In genomic region chr15:100601628-100602063, GRCh38 we compare ENCODE assay signal across 8 cellular contexts. TPM values are rescaled to one million over a fixed set of nuclear protein-coding genes. Genes with fewer than 3 reads are reported as not detected.
A peak's percentile ranks its signal among the peaks of the same experiment; 100 is the strongest.
DNase-seq lines count a peak whose midpoint lies in the region; ATAC-seq, FAIRE-seq and TF ChIP-seq lines count a peak whose summit lies in the region.

No MANE protein-coding gene starts in this region.

- no peak overlapping the region for H3K27ac Mint-ChIP-seq in CD4-positive, alpha-beta T cell

- peaks cover 16% of the 10 kb centered on the region for H3K4me1 ChIP-seq in Panc1 (ENCODE audit: control insufficient read depth, insufficient read depth, low read length)
- peaks cover 0 to 28% of the 10 kb centered on the region in 2 donors for H3K4me1 ChIP-seq in right atrium auricular region
- peaks cover 17 to 65% (median 33%) of the 10 kb centered on the region in 4 donors for H3K4me1 ChIP-seq in stomach

- intact Hi-C loops in CD4-positive, alpha-beta T cell (cut with DNase I, micrococcal nuclease), result loop anchor here (2.0 to 10.0 kb wide), 10 partner anchors 29 to 1123 kb away; partner anchors contain the start of genes ADAMTS17 (in 2 of the 2), CHSY1 (in 1 of the 2), MEF2A (in 1 of the 2) and SELENOS (in 1 of the 2)
- intact Hi-C loops in Panc1 (cut with micrococcal nuclease; ENCODE audit: unreplicated experiment) (no loop called here), stomach (cut with DNase I; ENCODE audit: low total_unique reads) (no loop called here)

- H3K4me3 ChIP-seq in Panc1 (ENCODE audit: low read depth in 2 of 2, low read length in 2 of 2) (peak overlapping the region; percentile 98 to 100), right atrium auricular region (peak overlapping the region; percentile 88 to 94), stomach (peak overlapping the region; percentile 81 to 96 (median 92))

- CTCF ChIA-PET in CD4-positive, alpha-beta T cell (lab: Charles Lee), result interaction anchor here (0.7 to 3.7 kb wide), 5 partner anchors 29 to 693 kb away, joined by 3 to 18 read pairs (median 3); partner anchors contain the start of gene SNRPA1
- CTCF ChIA-PET in Panc1 (lab: Charles Lee), result interaction anchor here (1.9 kb wide), 1 partner anchor 252 kb away, joined by 5 read pairs; no protein-coding TSS in a partner anchor

- POLR2A ChIA-PET in CD4-positive, alpha-beta T cell (lab: Charles Lee), result interaction anchor here (0.9 to 2.7 kb wide), 18 partner anchors 9 to 1122 kb away, joined by 3 to 29 read pairs (median 5); partner anchors contain the start of genes ADAMTS17, LYSMD4, SNRPA1 and TARS3
- POLR2A ChIA-PET in Panc1 (lab: Charles Lee), result interaction anchor here (0.5 kb wide), 1 partner anchor 16 kb away, joined by 3 read pairs; no protein-coding TSS in a partner anchor

- no peak for TF ChIP-seq EP300 in stomach (IDR thresholded peaks at IDR 0.05)

- FAIRE-seq in HTR-8/SVneo (lab: Jason Lieb, UNC), result no peak

- no peaks in the 10 kb centered on the region for H3K27me3 ChIP-seq in CD4-positive, alpha-beta T cell (ENCODE audit: control insufficient read depth, insufficient read depth, low read length)
- no peaks in the 10 kb centered on the region for H3K27me3 ChIP-seq in Panc1 (ENCODE audit: control insufficient read depth, insufficient read depth, low read length)
- no peaks in the 10 kb centered on the region for H3K27me3 ChIP-seq in right atrium auricular region
- H3K27me3 ChIP-seq in stomach, result no peaks in the 10 kb centered on the region

- peak; percentile 9 for ATAC-seq in CD4-positive, alpha-beta T cell (ENCODE audit: poor library complexity)
- ATAC-seq in GM21825 (IDR thresholded peaks at IDR 0.05; ENCODE audit: unreplicated experiment), result peak; percentile 10
- peak; percentile 44 for ATAC-seq in Panc1

- in situ Hi-C loops in Panc1 (cut with HindIII; ENCODE audit: low pct_unique_long_range_greater_than_20kb, low sequenced_read_pairs), result no loop called here

- no peaks in the 10 kb centered on the region for H3K9me3 ChIP-seq in CD4-positive, alpha-beta T cell (ENCODE audit: control insufficient read depth, low read length)
- H3K9me3 ChIP-seq in Panc1 (ENCODE audit: control insufficient read depth, insufficient read depth, low read depth, low read length) (no peaks in the 10 kb centered on the region), right atrium auricular region (no peaks in the 10 kb centered on the region), stomach (no peaks in the 10 kb centered on the region)

- H3K27me3 Mint-ChIP-seq in CD4-positive, alpha-beta T cell, result no peaks in the 10 kb centered on the region

- WGBS in stomach, 5 donors, result 0 to 1% (median 0%) methylated on average over 12 to 21 of the region's 21 CpGs

- H3K36me3 Mint-ChIP-seq in CD4-positive, alpha-beta T cell (ENCODE audit: low read depth), result peaks cover 28% of the 10 kb centered on the region

- no peak for DNase-seq in CD4-positive, alpha-beta T cell
- DNase-seq in Panc1 (ENCODE audit: low read depth, low spot score), result no peak
- DNase-seq in right atrium auricular region (ENCODE audit: low spot score), result no peak
- no peak for DNase-seq in stomach
- no peak for DNase-seq in HTR-8/SVneo (ENCODE audit: insufficient read length, low spot score)
- DNase-seq in SIG-M5 treated with dmso at 0.1 percent for 504 hours (lab: John Stamatoyannopoulos, UW; ENCODE audit: unreplicated experiment), result no peak
- no peak for DNase-seq in SW480 (ENCODE audit: low spot score)

- no peak for TF ChIP-seq POLR2A in stomach (IDR thresholded peaks at IDR 0.05)

- H3K4me3 Mint-ChIP-seq in CD4-positive, alpha-beta T cell, result no peak overlapping the region

- H3K36me3 ChIP-seq in Panc1 (ENCODE audit: control insufficient read depth, insufficient read depth, low read length), result peaks cover 15% of the 10 kb centered on the region
- no peaks in the 10 kb centered on the region for H3K36me3 ChIP-seq in right atrium auricular region
- peaks cover 6 to 18% (median 10%) of the 10 kb centered on the region in 4 donors for H3K36me3 ChIP-seq in stomach

- peaks cover 64% of the 10 kb centered on the region for H3K4me1 Mint-ChIP-seq in CD4-positive, alpha-beta T cell (ENCODE audit: low read depth)

- H3K9me3 Mint-ChIP-seq in CD4-positive, alpha-beta T cell, result no peaks in the 10 kb centered on the region

- no TSS peak for BruUV-seq in Panc1 (replicated peaks; lab: Mats Ljungman, UMichigan)

- peak overlapping the region; percentile 84 for H3K27ac ChIP-seq in CD4-positive, alpha-beta T cell (ENCODE audit: low read depth, low read length)
- peak overlapping the region; percentile 96 for H3K27ac ChIP-seq in Panc1 (ENCODE audit: low read length)
- H3K27ac ChIP-seq in right atrium auricular region, result peak overlapping the region; percentile 77 to 86
- peak overlapping the region; percentile 68 to 87 (median 85) for H3K27ac ChIP-seq in stomach

- TF ChIP-seq CTCF in CD4-positive, alpha-beta T cell (IDR thresholded peaks at IDR 0.05), result no peak
- TF ChIP-seq CTCF in Panc1 (IDR thresholded peaks at IDR 0.05) (no peak), right atrium auricular region (IDR thresholded peaks at IDR 0.05) (no peak), stomach (IDR thresholded peaks at IDR 0.05) (no peak)

RNA-seq across cellular contexts. Expression of gene LINS1, which starts 0.3 kb away (rescaled TPM):
- total RNA-seq in CD4-positive, alpha-beta T cell, result 10 to 100 TPM; 38.9 to 39.6 TPM
- total RNA-seq in Panc1 (2021; ENCODE audit: unreplicated experiment) (13.6 TPM), right atrium auricular region (1 to 10 TPM; 8.8 to 8.9 TPM), stomach (10 to 100 TPM in 2 of 5 donors, 1 to 10 TPM in 3; 1.8 to 39.7 (median 8.2) TPM)
- polyA plus RNA-seq in Panc1 (2012; ENCODE audit: insufficient read length), result 5.0 TPM
- polyA plus RNA-seq in stomach, result 1 to 10 TPM; 4.6 to 5.9 (median 5.3) TPM

RNA-seq across cellular contexts. Expression of gene ASB7, which starts 0.7 kb away (rescaled TPM):
- total RNA-seq in CD4-positive, alpha-beta T cell, result 10 to 100 TPM; 14.9 to 16.7 TPM
- 18.1 TPM for total RNA-seq in Panc1 (2021; ENCODE audit: unreplicated experiment)
- 11.3 TPM for polyA plus RNA-seq in Panc1 (2012; ENCODE audit: insufficient read length)
- 1 to 10 TPM; 5.5 to 6.2 TPM for total RNA-seq in right atrium auricular region
- total RNA-seq in stomach, result 10 to 100 TPM in 4 of 5 donors, 1 to 10 TPM in 1; 8.2 to 73.9 (median 15.4) TPM
- polyA plus RNA-seq in stomach, result 1 to 10 TPM; 2.8 to 4.1 (median 3.1) TPM

Comparison
In these comparisons a context has a peak if more than half of its experiments do, and no peak if none do; other contexts are left out.
1. intact Hi-C loops: an anchor here in CD4-positive, alpha-beta T cell (2.0 to 10.0 kb wide); none called in Panc1 and stomach.